ENCODE assay signal across 9 cellular contexts in the genomic region with DNA sequence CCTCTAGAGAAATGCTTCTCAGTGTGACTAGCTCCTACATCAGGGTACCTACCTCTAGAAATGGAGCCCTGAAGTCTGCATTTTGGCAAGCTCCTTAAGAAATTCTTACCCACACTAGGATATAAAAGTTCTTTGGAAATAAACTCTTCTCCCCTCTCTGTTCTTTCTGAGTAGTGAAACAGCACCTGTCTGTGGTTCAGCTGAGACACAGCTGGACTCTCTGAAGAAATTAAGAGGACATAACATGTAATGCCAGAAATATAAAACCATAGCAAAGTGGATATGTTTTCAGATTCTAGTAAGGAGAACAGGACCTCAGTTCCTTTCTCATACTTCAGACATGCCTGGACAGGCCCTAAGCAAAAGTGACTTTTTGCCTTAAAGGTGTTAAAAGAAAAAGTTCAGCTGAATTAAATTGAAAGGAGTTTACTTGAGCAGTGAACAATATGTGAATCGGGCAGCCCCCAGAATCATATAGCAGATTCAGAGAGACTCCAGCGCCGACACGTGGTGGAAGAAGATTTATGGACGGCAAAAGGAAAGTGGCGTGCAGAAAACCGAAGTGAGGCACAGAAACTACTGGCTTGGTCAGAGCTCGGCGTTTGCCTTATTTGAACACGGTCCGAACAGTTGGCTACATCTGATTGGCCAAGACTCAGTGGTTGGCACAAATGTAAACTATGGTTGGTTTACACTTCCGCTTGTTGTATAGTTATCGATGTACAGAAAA.
DNase-seq lines count a peak whose midpoint lies in the region; ATAC-seq and TF ChIP-seq lines count a peak whose summit lies in the region.
"Had no signal": no experiment of that assay in that cellular context is flagged by ENCODE, and none has a peak within 500 bp of the region (broad histone marks: within the 10 kb centered on the region; RNA-seq: fewer than 3 reads in every experiment).

No MANE protein-coding gene starts in this region.

- POLR2A ChIA-PET in Panc1 (lab: Charles Lee), result no interaction called here

- no peaks in the 10 kb centered on the region for H3K9me3 Mint-ChIP-seq in activated naive CD4-positive, alpha-beta T cell treated with anti-CD3 and anti-CD28 coated beads for 36 hours

- no peaks in the 10 kb centered on the region for H3K27me3 ChIP-seq in Panc1 (ENCODE audit: control insufficient read depth, insufficient read depth, low read length)
- H3K27me3 ChIP-seq in tibial artery, result no peaks in the 10 kb centered on the region
- H3K27me3 ChIP-seq: hepatocyte had no signal

- CTCF ChIA-PET in activated naive CD4-positive, alpha-beta T cell treated with anti-CD3 and anti-CD28 coated beads for 36 hours (lab: Charles Lee), result interaction anchor here (0.6 to 4.9 kb wide), 17 partner anchors 9 to 408 kb away, joined by 3 to 32 read pairs (median 4); no protein-coding TSS in a partner anchor
- CTCF ChIA-PET in Panc1 (lab: Charles Lee), result no interaction called here

- peak overlapping the region; percentile 7 for H3K27ac Mint-ChIP-seq in activated naive CD4-positive, alpha-beta T cell treated with anti-CD3 and anti-CD28 coated beads for 36 hours

- no peaks in the 10 kb centered on the region for H3K9me3 ChIP-seq in Panc1 (ENCODE audit: control insufficient read depth, insufficient read depth, low read depth, low read length)
- H3K9me3 ChIP-seq in tibial artery, result no peaks in the 10 kb centered on the region

- ATAC-seq in Panc1 (no peak), HG02884 (IDR thresholded peaks at IDR 0.05; ENCODE audit: unreplicated experiment) (no peak)

- H3K4me3 Mint-ChIP-seq in activated naive CD4-positive, alpha-beta T cell treated with anti-CD3 and anti-CD28 coated beads for 36 hours, result no peak overlapping the region

- H3K27ac ChIP-seq in Panc1 (ENCODE audit: low read length) (no peak overlapping the region), tibial artery (peak overlapping the region in 1 of 2 donors; percentile 17)
- H3K27ac ChIP-seq: hepatocyte had no signal

- H3K4me3 ChIP-seq in Panc1 (ENCODE audit: low read depth in 2 of 2, low read length in 2 of 2), result no peak overlapping the region
- peak overlapping the region in 1 of 2 donors; percentile 11 for H3K4me3 ChIP-seq in tibial artery
- H3K4me3 ChIP-seq: hepatocyte had no signal

- H3K36me3 Mint-ChIP-seq in activated naive CD4-positive, alpha-beta T cell treated with anti-CD3 and anti-CD28 coated beads for 36 hours (ENCODE audit: low read depth), result no peaks in the 10 kb centered on the region

- peaks cover 4% of the 10 kb centered on the region for H3K27me3 Mint-ChIP-seq in activated naive CD4-positive, alpha-beta T cell treated with anti-CD3 and anti-CD28 coated beads for 36 hours (ENCODE audit: low read depth)

- intact Hi-C loops in activated naive CD4-positive, alpha-beta T cell treated with anti-CD3 and anti-CD28 coated beads for 36 hours (cut with micrococcal nuclease), result loop anchor here (1.0 to 5.0 kb wide), 7 partner anchors 50 to 365 kb away; a partner anchor contains a TSS
- intact Hi-C loops in Panc1 (cut with micrococcal nuclease; ENCODE audit: unreplicated experiment) (no loop called here), tibial artery (cut with DNase I; ENCODE audit: low total_unique reads) (no loop called here)

- H3K36me3 ChIP-seq in Panc1 (ENCODE audit: control insufficient read depth, insufficient read depth, low read length) (no peaks in the 10 kb centered on the region), tibial artery (no peaks in the 10 kb centered on the region)

- 0 out of 2 replicates have a peak, but pooled peaks have one; percentile 2 for TF ChIP-seq CTCF in Panc1 (IDR thresholded peaks at IDR 0.05)
- TF ChIP-seq CTCF in tibial artery (IDR thresholded peaks at IDR 0.05), result peak; percentile 37 to 48

- in situ Hi-C loops in Panc1 (cut with HindIII; ENCODE audit: low pct_unique_long_range_greater_than_20kb, low sequenced_read_pairs), result no loop called here

- H3K4me1 ChIP-seq in Panc1 (ENCODE audit: control insufficient read depth, insufficient read depth, low read length) (no peaks in the 10 kb centered on the region), tibial artery (peaks cover 0 to 6% (median 3%) of the 10 kb centered on the region in 4 donors)

- BruUV-seq in Panc1 (replicated peaks; lab: Mats Ljungman, UMichigan), result no TSS peak

- peaks cover 40% of the 10 kb centered on the region for H3K4me1 Mint-ChIP-seq in activated naive CD4-positive, alpha-beta T cell treated with anti-CD3 and anti-CD28 coated beads for 36 hours (ENCODE audit: low read depth)

- DNase-seq in activated naive CD4-positive, alpha-beta T cell treated with anti-CD3 and anti-CD28 coated beads for 36 hours, result peak; percentile 64
- no peak for DNase-seq in activated naive CD4-positive, alpha-beta T cell treated with Interleukin-2 at 50 U/mL for 16 hours
- DNase-seq in Panc1 (ENCODE audit: low read depth, low spot score) (peak; percentile 1), fibroblast of peridontal ligament (ENCODE audit: extremely low read depth) (peak; percentile 12), tibial artery (peak in 1 of 2 donors; percentile 62), NCI-H1436 (lab: John Stamatoyannopoulos, UW) (no peak), DMS 273 treated with DMSO at 0.1 percent for 48 hours (lab: John Stamatoyannopoulos, UW) (no peak)

Comparison
In these comparisons a context has a peak if more than half of its experiments do, and no peak if none do; other contexts are left out.
1. DNase-seq: peak in activated naive CD4-positive, alpha-beta T cell treated with anti-CD3 and anti-CD28 coated beads for 36 hours (single experiment), Panc1 (single experiment) and fibroblast of peridontal ligament (single experiment); none in activated naive CD4-positive, alpha-beta T cell treated with Interleukin-2 at 50 U/mL for 16 hours (single experiment), NCI-H1436 (single experiment) and DMS 273 treated with DMSO at 0.1 percent for 48 hours (single experiment).